23 cellular contexts compared by ENCODE assay signal in genomic region chr10:74752371-74752990, GRCh38.
"Had no signal": no experiment of that assay in that cellular context is flagged by ENCODE, and none has a peak within 500 bp of the region (broad histone marks: within the 10 kb centered on the region; RNA-seq: fewer than 3 reads in every experiment).

No MANE protein-coding gene starts in this region.

- H3K27me3 Mint-ChIP-seq: activated CD4-positive, alpha-beta memory T cell treated with anti-CD3 and anti-CD28 coated beads for 36 hours; activated naive CD8-positive, alpha-beta T cell; activated T-helper 17 cell treated with anti-CD3 and anti-CD28 coated beads, Interleukin-2, amount 50 U/mL, for 72 hours; dendritic cell treated with granulocyte-macrophage colony-stimulating factor and Interleukin-4, amounts not matched to agents 40 ng/mL and 50 ng/mL, for 4 days; naive thymus-derived CD4-positive, alpha-beta T cell; progenitor cell of endocrine pancreas; T-helper 17 cell; type B pancreatic cell had no signal

- H3K36me3 Mint-ChIP-seq: activated CD4-positive, alpha-beta memory T cell treated with anti-CD3 and anti-CD28 coated beads for 36 hours; type B pancreatic cell had no signal

- H3K27me3 ChIP-seq: adrenal gland, ascending aorta, brain microvascular endothelial cell, foreskin keratinocyte, sigmoid colon had no signal

- H3K27ac Mint-ChIP-seq: activated CD4-positive, alpha-beta memory T cell treated with anti-CD3 and anti-CD28 coated beads for 36 hours; activated naive CD8-positive, alpha-beta T cell; activated T-helper 17 cell treated with anti-CD3 and anti-CD28 coated beads, Interleukin-2, amount 50 U/mL, for 72 hours; dendritic cell treated with granulocyte-macrophage colony-stimulating factor and Interleukin-4, amounts not matched to agents 40 ng/mL and 50 ng/mL, for 4 days; naive thymus-derived CD4-positive, alpha-beta T cell; progenitor cell of endocrine pancreas; type B pancreatic cell had no signal

- H3K4me1 ChIP-seq: foreskin keratinocyte had no signal

- H3K4me2 ChIP-seq: smooth muscle cell had no signal

- H3K36me3 ChIP-seq: adrenal gland, ascending aorta, brain microvascular endothelial cell, sigmoid colon, thoracic aorta had no signal

- H3K9me3 ChIP-seq: adrenal gland, ascending aorta, sigmoid colon, thoracic aorta had no signal

- DNase-seq: activated CD4-positive, alpha-beta memory T cell treated with anti-CD3 and anti-CD28 coated beads for 36 hours; activated CD4-positive, alpha-beta T cell treated with anti-CD3 and anti-CD28 coated beads for 48 hours; activated T-cell treated with anti-CD3 and anti-CD28 coated beads, Interleukin-2, amount 50 U/mL, for 1 hour; adrenal gland; brain microvascular endothelial cell; effector CD8-positive, alpha-beta T cell; erythroblast; foreskin keratinocyte; naive thymus-derived CD4-positive, alpha-beta T cell; retina; sigmoid colon; stimulated activated CD4-positive, alpha-beta T cell treated with anti-CD3 and anti-CD28 coated beads, Interleukin-15, amount 100 ng/mL, for 24 hours; stimulated activated naive CD4-positive, alpha-beta T cell; T-helper 17 cell had no signal

- H3K9me3 Mint-ChIP-seq: activated CD4-positive, alpha-beta memory T cell treated with anti-CD3 and anti-CD28 coated beads for 36 hours; activated T-helper 17 cell treated with anti-CD3 and anti-CD28 coated beads, Interleukin-2, amount 50 U/mL, for 72 hours; dendritic cell treated with granulocyte-macrophage colony-stimulating factor and Interleukin-4, amounts not matched to agents 40 ng/mL and 50 ng/mL, for 4 days; naive thymus-derived CD4-positive, alpha-beta T cell; type B pancreatic cell had no signal

- H3K27ac ChIP-seq: brain microvascular endothelial cell, foreskin keratinocyte, thoracic aorta had no signal

- H3K4me3 Mint-ChIP-seq: activated CD4-positive, alpha-beta memory T cell treated with anti-CD3 and anti-CD28 coated beads for 36 hours; activated naive CD8-positive, alpha-beta T cell; activated T-helper 17 cell treated with anti-CD3 and anti-CD28 coated beads, Interleukin-2, amount 50 U/mL, for 72 hours; dendritic cell treated with granulocyte-macrophage colony-stimulating factor and Interleukin-4, amounts not matched to agents 40 ng/mL and 50 ng/mL, for 4 days; naive thymus-derived CD4-positive, alpha-beta T cell; T-helper 17 cell; type B pancreatic cell had no signal

- ATAC-seq: activated T-helper 17 cell treated with anti-CD3 and anti-CD28 coated beads, Interleukin-2, amount 50 U/mL, for 72 hours; naive thymus-derived CD4-positive, alpha-beta T cell; T-helper 17 cell had no signal

- H3K4me3 ChIP-seq: adrenal gland, ascending aorta, lung, sigmoid colon, smooth muscle cell, thoracic aorta had no signal
